ENCODE assay signal across 38 cellular contexts in genomic region chr17:52124561-52124960, GRCh38. TPM values are rescaled to one million over a fixed set of nuclear protein-coding genes. Genes with fewer than 3 reads are reported as not detected.
"Had no signal": no experiment of that assay in that cellular context is flagged by ENCODE, and none has a peak within 500 bp of the region (broad histone marks: within the 10 kb centered on the region; RNA-seq: fewer than 3 reads in every experiment).

No MANE protein-coding gene starts in this region.

- H3K36me3 ChIP-seq: adrenal gland, brain microvascular endothelial cell, breast epithelium, cardiac muscle cell had no signal

- H3K4me3 ChIP-seq: adrenal gland, body of pancreas, breast epithelium, cardiac muscle cell had no signal

- DNase-seq: activated B cell treated with CpG ODN at 0.5 μM for 24 hours; activated CD4-positive, alpha-beta memory T cell treated with anti-CD3 and anti-CD28 coated beads for 36 hours; activated CD4-positive, alpha-beta T cell treated with anti-CD3 and anti-CD28 coated beads for 4 hours; activated CD4-positive, alpha-beta T cell treated with anti-CD3 and anti-CD28 coated beads, Interleukin-2, amount 10 ng/mL, durations not matched to agents 24 days and 14 days; activated CD4-positive, alpha-beta T cell treated with anti-CD3 and anti-CD28 coated beads, Interleukin-2, amount 50 U/mL, for 1 hour; activated CD4-positive, alpha-beta T cell treated with anti-CD3 and anti-CD28 coated beads, Interleukin-2, amount 50 U/mL, for 4 hours; activated CD4-positive, CD25-positive, alpha-beta regulatory T cell treated with anti-CD3 and anti-CD28 coated beads, Interleukin-2, amount 50 U/mL, for 72 hours; activated CD8-positive, alpha-beta memory T cell treated with anti-CD3 and anti-CD28 coated beads, Interleukin-2, amount 50 U/mL, for 4 hours; activated CD8-positive, alpha-beta T cell treated with anti-CD3 and anti-CD28 coated beads for 36 hours; activated effector memory CD4-positive, alpha-beta T cell treated with anti-CD3 and anti-CD28 coated beads, Interleukin-2, amount 50 U/mL, for 16 hours; activated gamma-delta T cell treated with Interleukin-2 at 50 U/mL for 16 hours; activated naive CD4-positive, alpha-beta T cell; activated naive CD4-positive, alpha-beta T cell treated with anti-CD3 and anti-CD28 coated beads for 36 hours; activated naive CD4-positive, alpha-beta T cell treated with anti-CD3 and anti-CD28 coated beads, Interleukin-2, amount 50 U/mL, for 16 hours; activated naive CD8-positive, alpha-beta T cell treated with anti-CD3 and anti-CD28 coated beads for 36 hours; activated T-cell treated with anti-CD3 and anti-CD28 coated beads for 4 hours; activated T-cell treated with anti-CD3 and anti-CD28 coated beads, Interleukin-2, amount 50 U/mL, for 1 hour; activated T-cell treated with anti-CD3 and anti-CD28 coated beads, Interleukin-2, amount 50 U/mL, for 4 hours; activated T-cell treated with anti-CD3 and anti-CD28 coated beads, Interleukin-2, amount 50 U/mL, for 72 hours; adrenal gland; amniotic stem cell; aorta; body of pancreas; brain microvascular endothelial cell; caudate nucleus; cerebellar nuclear complex; T-cell; T-helper 2 cell; T-helper 9 cell had no signal

- H3K4me1 ChIP-seq: adrenal gland, body of pancreas, breast epithelium had no signal

- H3K9me3 ChIP-seq: adrenal gland, breast epithelium had no signal

- FAIRE-seq: astrocyte, TTC549 had no signal

- H3K27ac ChIP-seq: adrenal gland, body of pancreas, brain microvascular endothelial cell, breast epithelium, cardiac muscle cell, VCaP had no signal

- H3K27me3 ChIP-seq: adrenal gland, body of pancreas, brain microvascular endothelial cell, breast epithelium, cardiac muscle cell had no signal

RNA-seq across cellular contexts. Expression of gene CA10, which starts 34.0 kb away (rescaled TPM):
- total RNA-seq: activated B cell treated with CpG ODN at 0.5 μM for 24 hours; activated CD4-positive, alpha-beta memory T cell treated with anti-CD3 and anti-CD28 coated beads for 36 hours; activated CD4-positive, alpha-beta T cell treated with anti-CD3 and anti-CD28 coated beads, Interleukin-2, amount 10 ng/mL, durations not matched to agents 24 days and 14 days; activated CD8-positive, alpha-beta memory T cell treated with anti-CD3 and anti-CD28 coated beads for 36 hours; activated CD8-positive, alpha-beta T cell treated with anti-CD3 and anti-CD28 coated beads for 36 hours; activated naive CD4-positive, alpha-beta T cell treated with anti-CD3 and anti-CD28 coated beads for 36 hours; activated naive CD4-positive, alpha-beta T cell treated with anti-CD3 and anti-CD28 coated beads, Interleukin-2, amount 50 U/mL, for 72 hours; activated naive CD8-positive, alpha-beta T cell treated with anti-CD3 and anti-CD28 coated beads for 36 hours; activated T-cell treated with anti-CD3 and anti-CD28 coated beads, Interleukin-2, amount 50 U/mL, for 4 hours; activated T-cell treated with anti-CD3 and anti-CD28 coated beads, Interleukin-2, amount 50 U/mL, for 72 hours; activated T-helper 1 cell treated with anti-CD3 and anti-CD28 coated beads, Interleukin-12 subunit alpha, Interleukin-12 subunit beta, Interleukin-2, Interleukin-4 antibody, amounts not matched to agents 30 ng/mL and 10 ng/mL and 1 ng/mL, durations not matched to agents 14 hours and 24 hours and 36 hours; aorta; breast epithelium; cardiac muscle cell; chondrocyte had no signal
- polyA plus RNA-seq: aorta, cardiac muscle cell had no signal
